In the genomic region with DNA sequence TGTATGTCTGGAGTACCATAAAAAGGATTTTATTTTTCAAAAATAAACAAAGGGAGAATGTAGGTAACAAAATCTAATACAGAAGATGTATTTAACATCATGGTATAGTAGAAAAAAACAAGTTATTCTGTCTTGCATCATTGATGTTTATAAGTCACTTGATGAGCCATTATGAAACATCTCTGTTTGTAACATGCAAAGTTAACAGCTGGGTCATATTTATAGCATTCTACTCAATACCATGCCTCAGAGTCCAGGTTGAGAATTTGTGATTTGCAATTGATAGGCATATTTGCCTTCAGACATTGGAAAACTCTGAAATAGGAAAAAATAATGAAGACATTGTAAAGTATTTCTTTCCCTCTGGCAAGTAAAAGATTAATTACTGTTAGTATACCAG, we compare ENCODE assay signal across 15 cellular contexts.
DNase-seq lines count a peak whose midpoint lies in the region; ATAC-seq, FAIRE-seq and TF ChIP-seq lines count a peak whose summit lies in the region.
"Had no signal": no experiment of that assay in that cellular context is flagged by ENCODE, and none has a peak within 500 bp of the region (broad histone marks: within the 10 kb centered on the region; RNA-seq: fewer than 3 reads in every experiment).

No MANE protein-coding gene starts in this region.

- peak; percentile 31 for ATAC-seq in HG02852 (IDR thresholded peaks at IDR 0.05; ENCODE audit: unreplicated experiment)
- ATAC-seq: heart left ventricle, left colon had no signal

- FAIRE-seq in GM19239 (lab: Jason Lieb, UNC) = peak; percentile 98

- no peak for TF ChIP-seq POLR2A in erythroblast (IDR thresholded peaks at IDR 0.05; ENCODE audit: low read length)

- peak; percentile 15 for DNase-seq in ELR (ENCODE audit: low read depth)
- DNase-seq in GM19239 (ENCODE audit: insufficient read length, low spot score) = no peak
- peak; percentile 8 for DNase-seq in RKO (ENCODE audit: low spot score)
- no peak for DNase-seq in erythroblast (lab: John Stamatoyannopoulos, UW)
- DNase-seq in NCI-H2227 (lab: John Stamatoyannopoulos, UW; ENCODE audit: unreplicated experiment) = no peak
- no peak for DNase-seq in SIG-M5 treated with dmso at 0.1 percent for 504 hours (lab: John Stamatoyannopoulos, UW; ENCODE audit: unreplicated experiment)
- no peak for DNase-seq in DMS79 treated with DMSO at 0.1 percent for 48 hours (lab: John Stamatoyannopoulos, UW)
- DNase-seq: activated naive CD4-positive, alpha-beta T cell treated with Interleukin-2 at 50 U/mL for 16 hours; Caco-2; heart left ventricle; left colon; NCI-H2171 treated with DMSO at 0.1 percent for 48 hours; stimulated activated CD8-positive, alpha-beta memory T cell treated with anti-CD3 and anti-CD28 coated beads, Interleukin-4, amount 100 ng/mL, for 48 hours; transverse colon had no signal

Comparison
In these comparisons a context has a peak if more than half of its experiments do, and no peak if none do; other contexts are left out.
1. DNase-seq: peak in ELR (single experiment) and RKO (single experiment); none in GM19239 (single experiment), erythroblast (0 of 2), NCI-H2227 (single experiment), SIG-M5 treated with dmso at 0.1 percent for 504 hours (single experiment) and DMS79 treated with DMSO at 0.1 percent for 48 hours (single experiment).